Comparison of ENCODE assay signal across 21 cellular contexts in the genomic region with DNA sequence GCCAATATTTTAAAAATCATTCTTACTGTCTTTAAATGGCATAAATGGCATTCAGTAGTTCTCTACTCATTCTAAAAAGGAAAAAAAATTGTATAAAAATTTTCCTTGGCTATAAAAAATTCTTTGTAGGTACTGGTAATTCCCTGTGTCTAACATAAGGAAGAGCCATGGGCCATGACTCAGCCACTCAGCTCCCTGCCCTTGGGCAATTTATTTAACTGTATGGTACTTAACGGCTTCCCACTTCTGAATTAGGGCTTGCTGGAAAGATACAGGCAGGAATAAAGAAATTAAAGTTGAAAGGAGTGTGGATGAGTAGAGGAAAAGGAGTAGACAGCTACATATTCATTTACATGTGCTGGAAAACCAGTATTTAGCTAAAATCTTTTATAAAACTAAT. TPM values are rescaled to one million over a fixed set of nuclear protein-coding genes. Genes with fewer than 3 reads are reported as not detected.
A peak's percentile ranks its signal among the peaks of the same experiment; 100 is the strongest.
DNase-seq lines count a peak whose midpoint lies in the region; ATAC-seq and TF ChIP-seq lines count a peak whose summit lies in the region.
"Had no signal": no experiment of that assay in that cellular context is flagged by ENCODE, and none has a peak within 500 bp of the region (broad histone marks: within the 10 kb centered on the region; RNA-seq: fewer than 3 reads in every experiment).

No MANE protein-coding gene starts in this region.

- no peak overlapping the region for H3K4me3 Mint-ChIP-seq in MCF 10A (ENCODE audit: unreplicated experiment)
- H3K4me3 Mint-ChIP-seq: mesothelial cell of epicardium; stimulated activated naive B cell treated with anti-CD40 and anti-IgM and Interleukin-4, amounts not matched to agents 10 μg/mL and 1 μg/mL and 100 μg/mL, for 72 hours; T-helper 17 cell had no signal

- peaks cover 9% of the 10 kb centered on the region for H3K36me3 Mint-ChIP-seq in MCF 10A (ENCODE audit: insufficient read depth, unreplicated experiment)

- CTCF ChIA-PET in MCF 10A (lab: Yijun Ruan, JAX) (interaction anchor here (0.8 kb wide), 1 partner anchor 14 kb away, joined by 5 read pairs; no protein-coding TSS in a partner anchor), PC-3 (lab: Charles Lee) (no interaction called here)

- DNase-seq in MCF 10A (ENCODE audit: unreplicated experiment) (peak; percentile 71), breast epithelium (ENCODE audit: low spot score in 2 of 2) (no peak), PC-3 (peak; percentile 62), fibroblast of mammary gland (ENCODE audit: low read depth) (peak; percentile 21), NCI-H82 (lab: John Stamatoyannopoulos, UW) (no peak)
- DNase-seq in activated T-cell treated with anti-CD3 and anti-CD28 coated beads, Interleukin-2, amount 50 U/mL, for 48 hours = no peak
- DNase-seq: activated CD4-positive, CD25-positive, alpha-beta regulatory T cell treated with anti-CD3 and anti-CD28 coated beads, Interleukin-2, amount 50 U/mL, for 72 hours; aorta; gastrocnemius medialis; NCI-H1694; NCI-H748 treated with DMSO at 0.1 percent for 48 hours; occipital lobe; RPMI8226; stimulated activated naive B cell treated with anti-CD40 and anti-IgM and Interleukin-4, amounts not matched to agents 10 μg/mL and 1 μg/mL and 100 μg/mL, for 72 hours; T-helper 17 cell; uterus had no signal

- no peaks in the 10 kb centered on the region for H3K4me1 ChIP-seq in breast epithelium
- no peaks in the 10 kb centered on the region for H3K4me1 ChIP-seq in PC-3 (ENCODE audit: insufficient read depth, low read length)
- H3K4me1 ChIP-seq: gastrocnemius medialis, HAP-1, uterus had no signal

- H3F3A ChIP-seq in PC-3 (ENCODE audit: low read length, unreplicated experiment) = no peaks in the 10 kb centered on the region

- no peaks in the 10 kb centered on the region for H3K27me3 ChIP-seq in breast epithelium
- no peaks in the 10 kb centered on the region for H3K27me3 ChIP-seq in PC-3 (ENCODE audit: low read length)
- H3K27me3 ChIP-seq: gastrocnemius medialis, uterus had no signal

- H3K27ac Mint-ChIP-seq in MCF 10A (ENCODE audit: low read depth, unreplicated experiment) = no peak overlapping the region
- H3K27ac Mint-ChIP-seq: mesothelial cell of epicardium, T-helper 17 cell had no signal

- ATAC-seq in PC-3 (peak; percentile 81), GM21717 (IDR thresholded peaks at IDR 0.05; ENCODE audit: unreplicated experiment) (no peak), GM18520 (IDR thresholded peaks at IDR 0.05; ENCODE audit: unreplicated experiment) (no peak)
- ATAC-seq: gastrocnemius medialis; stimulated activated naive B cell treated with anti-CD40 and anti-IgM and Interleukin-4, amounts not matched to agents 10 μg/mL and 1 μg/mL and 100 μg/mL, for 72 hours; T-helper 17 cell had no signal

- no peaks in the 10 kb centered on the region for H3K79me2 ChIP-seq in PC-3 (ENCODE audit: low read length)

- no peak for TF ChIP-seq CTCF in MCF 10A (IDR thresholded peaks at IDR 0.05; ENCODE audit: unreplicated experiment)
- TF ChIP-seq CTCF in breast epithelium (IDR thresholded peaks at IDR 0.05) = no peak
- TF ChIP-seq CTCF in PC-3 (conservative IDR thresholded peaks at IDR 0.05; ENCODE audit: low read depth, low read length) = no peak
- TF ChIP-seq CTCF in fibroblast of mammary gland (conservative IDR thresholded peaks at IDR 0.05; ENCODE audit: control insufficient read depth, insufficient read depth, low read depth, low read length) = no peak

- no peak overlapping the region for H2AFZ ChIP-seq in PC-3 (ENCODE audit: low read length)

- H3K4me3 ChIP-seq in breast epithelium = no peak overlapping the region
- no peak overlapping the region for H3K4me3 ChIP-seq in PC-3 (ENCODE audit: low read length)
- H3K4me3 ChIP-seq in fibroblast of mammary gland (ENCODE audit: control insufficient read depth, low read depth, low read length) = no peak overlapping the region
- H3K4me3 ChIP-seq: gastrocnemius medialis, HAP-1, uterus had no signal

- H3K9me3 Mint-ChIP-seq in MCF 10A (ENCODE audit: unreplicated experiment) = no peaks in the 10 kb centered on the region

- intact Hi-C loops in MCF 10A (cut with micrococcal nuclease) = loop anchor here (2.0 kb wide), 1 partner anchor 31 kb away; a partner anchor contains a TSS
- intact Hi-C loops in breast epithelium (cut with DNase I; ENCODE audit: low total_unique reads) = no loop called here
- intact Hi-C loops in PC-3 (cut with micrococcal nuclease) = no loop called here

- no peaks in the 10 kb centered on the region for H3K9me2 ChIP-seq in PC-3 (replicated peaks; ENCODE audit: low read length)

- H3K27ac ChIP-seq in breast epithelium = no peak overlapping the region
- H3K27ac ChIP-seq in PC-3 (ENCODE audit: low read length) = no peak overlapping the region
- H3K27ac ChIP-seq: gastrocnemius medialis, KMS-11, uterus had no signal

- H4K20me1 ChIP-seq in PC-3 (ENCODE audit: low read length) = no peaks in the 10 kb centered on the region

- POLR2A ChIA-PET in MCF 10A (lab: Yijun Ruan, JAX) = interaction anchor here (0.7 to 1.7 kb wide), 3 partner anchors 9 to 65 kb away, joined by 5 to 14 read pairs (median 6); a partner anchor contains a TSS
- POLR2A ChIA-PET in PC-3 (lab: Charles Lee; ENCODE audit: unreplicated experiment) = no interaction called here

- peaks cover 12% of the 10 kb centered on the region for H3K4me1 Mint-ChIP-seq in MCF 10A (ENCODE audit: insufficient read depth, unreplicated experiment)
- H3K4me1 Mint-ChIP-seq: mesothelial cell of epicardium had no signal

- no peak overlapping the region for H3K9ac ChIP-seq in PC-3 (ENCODE audit: low read length)
- H3K9ac ChIP-seq: KMS-11 had no signal

- no peaks in the 10 kb centered on the region for H3K27me3 Mint-ChIP-seq in MCF 10A (ENCODE audit: insufficient read depth, unreplicated experiment)
- H3K27me3 Mint-ChIP-seq: stimulated activated naive B cell treated with anti-CD40 and anti-IgM and Interleukin-4, amounts not matched to agents 10 μg/mL and 1 μg/mL and 100 μg/mL, for 72 hours; T-helper 17 cell had no signal

- no peak for TF ChIP-seq POLR2A in breast epithelium (IDR thresholded peaks at IDR 0.05)

- no peaks in the 10 kb centered on the region for H3K36me3 ChIP-seq in breast epithelium
- H3K36me3 ChIP-seq in PC-3 (ENCODE audit: low read depth, low read length) = no peaks in the 10 kb centered on the region; the same call in 1 of the 2 replicates
- H3K36me3 ChIP-seq: uterus had no signal

- H3K9me3 ChIP-seq in breast epithelium (peaks cover 3 to 16% of the 10 kb centered on the region in 2 donors), PC-3 (ENCODE audit: low read length) (no peaks in the 10 kb centered on the region)
- H3K9me3 ChIP-seq: gastrocnemius medialis, HAP-1 had no signal

- H3K4me2 ChIP-seq in PC-3 (ENCODE audit: low read length) = no peak overlapping the region
- H3K4me2 ChIP-seq: KMS-11 had no signal

- no TSS peak for BruUV-seq in MCF 10A (replicated peaks; lab: Mats Ljungman, UMichigan)
- no TSS peak for BruUV-seq in PC-3 (replicated peaks; lab: Mats Ljungman, UMichigan)

RNA-seq across cellular contexts. Expression of a gene that starts 30.6 kb away (rescaled TPM):
- total RNA-seq in MCF 10A (2022) = 10.7 and 12.1 TPM in 2 replicates
- 10 to 100 TPM in 1 of 3 donors, 1 to 10 TPM in 2; 7.9 to 11.1 (median 8.5) TPM for total RNA-seq in breast epithelium
- 3.3 and 6.2 TPM in 2 replicates for total RNA-seq in PC-3 (2014; rRNA removed)

RNA-seq across cellular contexts. Expression of a gene that starts 30.8 kb away (rescaled TPM):
- total RNA-seq in MCF 10A (2022) (17.7 and 24.1 TPM in 2 replicates), breast epithelium (10 to 100 TPM; 18.9 to 50.9 (median 37.7) TPM), PC-3 (2014; rRNA removed) (12.3 and 12.8 TPM in 2 replicates)

Comparison
In these comparisons a context has a peak if more than half of its experiments do, and no peak if none do; other contexts are left out.
1. DNase-seq: peak in MCF 10A (single experiment), PC-3 (single experiment) and fibroblast of mammary gland (single experiment); none in breast epithelium (0 of 2), activated T-cell treated with anti-CD3 and anti-CD28 coated beads, Interleukin-2, amount 50 U/mL, for 48 hours (0 of 2) and NCI-H82 (single experiment).